Comparison of ENCODE assay signal across 22 cellular contexts in genomic region chr2:157809212-157809611, GRCh38.
DNase-seq lines count a peak whose midpoint lies in the region; ATAC-seq, FAIRE-seq and TF ChIP-seq lines count a peak whose summit lies in the region.
"Had no signal": no experiment of that assay in that cellular context is flagged by ENCODE, and none has a peak within 500 bp of the region (broad histone marks: within the 10 kb centered on the region; RNA-seq: fewer than 3 reads in every experiment).

No MANE protein-coding gene starts in this region.

- no peaks in the 10 kb centered on the region for H3K36me3 ChIP-seq in left lung
- H3K36me3 ChIP-seq in MG63: no peaks in the 10 kb centered on the region; the same call in 1 of the 2 replicates
- H3K36me3 ChIP-seq: ovary, transverse colon had no signal

- H3K9me3 ChIP-seq in left lung (no peaks in the 10 kb centered on the region), MG63 (no peaks in the 10 kb centered on the region)
- H3K9me3 ChIP-seq: ovary, transverse colon had no signal

- no peak for FAIRE-seq in HTR-8/SVneo (lab: Jason Lieb, UNC)
- FAIRE-seq: G401.6, TTC549 had no signal

- H3K27ac ChIP-seq in left lung: no peak overlapping the region
- H3K27ac ChIP-seq: epithelial cell of prostate, ovary, SK-N-MC, transverse colon had no signal

- intact Hi-C loops in left lung (cut with DNase I): no loop called here

- ATAC-seq in left lung: peak; percentile 54

- no peaks in the 10 kb centered on the region for H3K4me1 ChIP-seq in left lung
- H3K4me1 ChIP-seq: transverse colon had no signal

- no peak for TF ChIP-seq CTCF in left lung (IDR thresholded peaks at IDR 0.05)

- H3K27me3 ChIP-seq in left lung (no peaks in the 10 kb centered on the region), MG63 (no peaks in the 10 kb centered on the region)
- H3K27me3 ChIP-seq: ovary, transverse colon had no signal

- H3K4me3 ChIP-seq in left lung (no peak overlapping the region), MG63 (no peak overlapping the region)
- H3K4me3 ChIP-seq: ovary, SK-N-MC, transverse colon had no signal

- DNase-seq in A172 (ENCODE audit: low spot score) (peak; percentile 8), HTR-8/SVneo (ENCODE audit: insufficient read length, low spot score) (peak; percentile 3), astrocyte of the hippocampus (ENCODE audit: low read depth, low spot score) (peak; percentile 70), left lung (no peak), T-helper 1 cell (no peak), NCI-H82 (lab: John Stamatoyannopoulos, UW) (no peak), MG63 (no peak)
- no peak for DNase-seq in NK-92 treated with Interleukin-12 subunit alpha and Interleukin-12 subunit beta, amount 100 ng/mL, for 24 hours (lab: John Stamatoyannopoulos, UW)
- DNase-seq: ACHN; activated CD4-positive, alpha-beta memory T cell treated with anti-CD3 and anti-CD28 coated beads for 36 hours; amniotic stem cell; cortex of kidney; hypothalamus; left cardiac atrium; NCI-H1105; ovary; stimulated activated naive CD4-positive, alpha-beta T cell; transverse colon had no signal

Comparison
In these comparisons a context has a peak if more than half of its experiments do, and no peak if none do; other contexts are left out.
1. DNase-seq: peak in A172 (single experiment), HTR-8/SVneo (single experiment) and astrocyte of the hippocampus (single experiment); none in left lung (0 of 2), T-helper 1 cell (0 of 5), NCI-H82 (single experiment), MG63 (single experiment) and NK-92 treated with Interleukin-12 subunit alpha and Interleukin-12 subunit beta, amount 100 ng/mL, for 24 hours (single experiment).